ENCODE assay signal across 7 cellular contexts in the genomic region with DNA sequence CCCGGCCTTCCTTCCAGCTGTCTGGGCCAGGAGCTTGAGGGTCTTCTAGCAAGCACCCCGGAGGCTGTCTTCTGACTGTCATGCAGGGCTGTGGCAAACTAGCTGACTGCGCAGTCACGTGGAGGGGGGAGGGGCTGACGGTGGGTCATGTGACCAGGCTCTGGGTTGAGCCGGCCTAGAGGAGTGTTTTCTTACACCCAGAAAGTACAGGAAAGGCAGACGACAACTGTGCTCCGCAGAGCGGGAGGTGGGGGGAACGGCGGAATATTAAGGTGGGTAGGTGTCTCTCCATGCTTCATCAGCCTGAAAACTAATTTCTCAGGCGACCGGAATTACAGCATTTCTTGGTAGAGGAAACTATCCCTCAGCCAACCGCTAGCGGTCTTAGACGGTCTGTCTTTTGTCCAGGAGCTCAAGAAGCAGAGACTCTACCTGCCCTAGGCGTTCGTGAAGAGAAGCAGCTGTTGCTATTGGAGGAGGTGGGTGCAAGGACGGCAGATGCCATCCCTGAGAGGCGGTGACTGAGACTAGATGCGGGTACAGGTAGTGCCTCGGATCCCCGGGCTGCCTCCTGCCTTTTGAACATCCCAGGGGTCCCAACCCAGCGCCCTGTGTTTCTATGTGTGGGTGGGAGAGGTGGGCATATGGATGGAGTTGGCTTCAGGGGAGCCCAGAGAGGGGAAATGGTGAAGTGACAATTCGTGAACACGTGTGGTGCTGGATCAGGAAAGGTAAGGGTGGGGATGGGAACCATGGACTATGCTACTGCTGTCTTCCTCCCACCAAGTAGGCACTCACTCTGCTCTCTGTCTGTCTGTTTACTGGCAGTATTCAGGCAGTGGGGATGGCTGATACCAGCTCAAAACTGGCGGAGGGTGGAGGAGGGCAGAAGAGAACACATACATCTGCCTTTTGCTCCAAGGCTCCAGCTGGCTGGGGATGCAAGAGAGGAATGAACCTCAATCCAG. TPM values are rescaled to one million over a fixed set of nuclear protein-coding genes. Genes with fewer than 3 reads are reported as not detected.
DNase-seq lines count a peak whose midpoint lies in the region; ATAC-seq and TF ChIP-seq lines count a peak whose summit lies in the region.

No MANE protein-coding gene starts in this region.

- H3K27ac ChIP-seq in esophagus muscularis mucosa (replicated peaks in 1 of 4) (peak overlapping the region; percentile 55 to 73 (median 66)), muscle layer of colon (ENCODE audit: low read depth, low read length) (peak overlapping the region; percentile 30)

- in situ Hi-C loops in GM18951 (cut with MboI; ENCODE audit: low sequenced_read_pairs, unreplicated experiment), result no loop called here

- no peak for TF ChIP-seq EP300 in esophagus muscularis mucosa (IDR thresholded peaks at IDR 0.05)

- H3K4me1 ChIP-seq in esophagus muscularis mucosa, result peaks cover 0 to 13% (median 12%) of the 10 kb centered on the region in 4 donors
- H3K4me1 ChIP-seq in muscle layer of colon (ENCODE audit: insufficient read depth, low read length), result peaks cover 2% of the 10 kb centered on the region

- H3K27me3 ChIP-seq in esophagus muscularis mucosa (no peaks in the 10 kb centered on the region), muscle layer of colon (ENCODE audit: control insufficient read depth in 1 of 2, insufficient read depth in 2 of 2, low read length in 2 of 2) (no peaks in the 10 kb centered on the region)

- TF ChIP-seq CTCF in esophagus muscularis mucosa (IDR thresholded peaks at IDR 0.05), result peak in 1 of 3 experiments; percentile 26

- H3K36me3 ChIP-seq in esophagus muscularis mucosa, result no peaks in the 10 kb centered on the region
- no peaks in the 10 kb centered on the region for H3K36me3 ChIP-seq in muscle layer of colon (ENCODE audit: insufficient read depth, low read length)

- peak; percentile 93 for ATAC-seq in HG03135 (IDR thresholded peaks at IDR 0.05; ENCODE audit: unreplicated experiment)

- peak; percentile 52 for TF ChIP-seq POLR2A in GM18951 (IDR thresholded peaks at IDR 0.05; ENCODE audit: extremely low read depth, insufficient read depth, insufficient read length)
- no peak for TF ChIP-seq POLR2A in esophagus muscularis mucosa (IDR thresholded peaks at IDR 0.05; ENCODE audit: low read depth)

- H3K4me3 ChIP-seq in esophagus muscularis mucosa (peak overlapping the region; percentile 47 to 61 (median 53)), muscle layer of colon (ENCODE audit: low read depth in 1 of 2, low read length in 2 of 2) (peak overlapping the region; percentile 0 to 55)

- intact Hi-C loops in esophagus muscularis mucosa (cut with DNase I), result no loop called here

- no peaks in the 10 kb centered on the region for H3K9me3 ChIP-seq in esophagus muscularis mucosa
- H3K9me3 ChIP-seq in muscle layer of colon (ENCODE audit: low read length), result no peaks in the 10 kb centered on the region

- 44% methylated on average over 17 of the region's 27 CpGs for WGBS in esophagus muscularis mucosa

- peak; percentile 76 for DNase-seq in NCI-H69 (lab: John Stamatoyannopoulos, UW)
- DNase-seq in activated T-cell treated with anti-CD3 and anti-CD28 coated beads for 4 hours, result peak; percentile 79
- peak; percentile 93 for DNase-seq in esophagus muscularis mucosa (ENCODE audit: extremely low spot score)
- DNase-seq in stimulated activated CD8-positive, alpha-beta memory T cell treated with anti-CD3 and anti-CD28 coated beads, Interleukin-4, amount 100 ng/mL, for 4 hours (ENCODE audit: low read depth in 2 of 2, low spot score in 1 of 2), result peak; percentile 72

- no peak overlapping the region for H3K9ac ChIP-seq in muscle layer of colon (ENCODE audit: low read length)

RNA-seq across cellular contexts. Expression of a gene that starts 8.8 kb away (rescaled TPM):
- 10 to 100 TPM in 3 of 4 donors, 1 to 10 TPM in 1; 9.9 to 18.5 (median 13.1) TPM for total RNA-seq in esophagus muscularis mucosa

RNA-seq across cellular contexts. Expression of a gene that starts 52.2 kb away (rescaled TPM):
- 10 to 100 TPM in 3 of 4 donors, 1 to 10 TPM in 1; 5.4 to 14.9 (median 10.7) TPM for total RNA-seq in esophagus muscularis mucosa

Comparison
In these comparisons a context has a peak if more than half of its experiments do, and no peak if none do; other contexts are left out.
1. Peak in every context shown above with its lines: DNase-seq, ATAC-seq, H3K4me3 ChIP-seq and H3K27ac ChIP-seq.